11 cellular contexts compared by ENCODE assay signal in genomic region chr21:45482899-45483821, GRCh38. TPM values are rescaled to one million over a fixed set of nuclear protein-coding genes. Genes with fewer than 3 reads are reported as not detected.
DNase-seq lines count a peak whose midpoint lies in the region; ATAC-seq and TF ChIP-seq lines count a peak whose summit lies in the region.
"Had no signal": no experiment of that assay in that cellular context is flagged by ENCODE, and none has a peak within 500 bp of the region (broad histone marks: within the 10 kb centered on the region; RNA-seq: fewer than 3 reads in every experiment).

No MANE protein-coding gene starts in this region.

- no peak overlapping the region for H3K4me3 Mint-ChIP-seq in activated naive CD4-positive, alpha-beta T cell treated with anti-CD3 and anti-CD28 coated beads for 36 hours

- peak overlapping the region; percentile 61 for H3K27ac ChIP-seq in upper lobe of right lung
- H3K27ac ChIP-seq: SK-N-MC had no signal

- CTCF ChIA-PET in activated naive CD4-positive, alpha-beta T cell treated with anti-CD3 and anti-CD28 coated beads for 36 hours (lab: Charles Lee) = interaction anchor here (0.5 to 1.4 kb wide), 3 partner anchors 17 to 977 kb away, joined by 3 read pairs; no protein-coding TSS in a partner anchor

- intact Hi-C loops in Right ventricle myocardium inferior (cut with DNase I) (no loop called here), cardiac septum (cut with DNase I) (no loop called here), mucosa of descending colon (cut with DNase I, micrococcal nuclease) (no loop called here), upper lobe of right lung (cut with DNase I) (no loop called here)
- intact Hi-C loops in activated naive CD4-positive, alpha-beta T cell treated with anti-CD3 and anti-CD28 coated beads for 36 hours (cut with micrococcal nuclease) = no loop called here

- H3K9me3 Mint-ChIP-seq in activated naive CD4-positive, alpha-beta T cell treated with anti-CD3 and anti-CD28 coated beads for 36 hours = peaks cover 3% of the 10 kb centered on the region

- no peaks in the 10 kb centered on the region for H3K36me3 Mint-ChIP-seq in activated naive CD4-positive, alpha-beta T cell treated with anti-CD3 and anti-CD28 coated beads for 36 hours (ENCODE audit: low read depth)

- DNase-seq in Right ventricle myocardium inferior (ENCODE audit: missing footprints) (peak; percentile 77), cardiac septum (ENCODE audit: low spot score) (no peak), mucosa of descending colon (no peak), upper lobe of right lung (no peak)
- DNase-seq in activated naive CD4-positive, alpha-beta T cell treated with anti-CD3 and anti-CD28 coated beads for 36 hours = peak; percentile 65
- DNase-seq: NCI-H1092 treated with DMSO at 0.1 percent for 48 hours had no signal

- no peaks in the 10 kb centered on the region for H3K27me3 Mint-ChIP-seq in activated naive CD4-positive, alpha-beta T cell treated with anti-CD3 and anti-CD28 coated beads for 36 hours (ENCODE audit: low read depth)

- H3K4me1 Mint-ChIP-seq in activated naive CD4-positive, alpha-beta T cell treated with anti-CD3 and anti-CD28 coated beads for 36 hours (ENCODE audit: low read depth) = peaks cover 20% of the 10 kb centered on the region

- no peaks in the 10 kb centered on the region for H3K9me3 ChIP-seq in mucosa of descending colon
- H3K9me3 ChIP-seq in upper lobe of right lung = no peaks in the 10 kb centered on the region
- H3K9me3 ChIP-seq: pancreas had no signal

- no peaks in the 10 kb centered on the region for H3K36me3 ChIP-seq in mucosa of descending colon (ENCODE audit: low read depth)
- H3K36me3 ChIP-seq in upper lobe of right lung = peaks cover 4% of the 10 kb centered on the region
- H3K36me3 ChIP-seq: pancreas had no signal

- TF ChIP-seq CTCF in mucosa of descending colon (IDR thresholded peaks at IDR 0.05) = no peak
- no peak for TF ChIP-seq CTCF in upper lobe of right lung (IDR thresholded peaks at IDR 0.05)

- H3K4me3 ChIP-seq in mucosa of descending colon (no peak overlapping the region), upper lobe of right lung (peak overlapping the region; percentile 21)
- H3K4me3 ChIP-seq: pancreas, SK-N-MC had no signal

- no peaks in the 10 kb centered on the region for H3K27me3 ChIP-seq in upper lobe of right lung
- H3K27me3 ChIP-seq: pancreas had no signal

- ATAC-seq in Right ventricle myocardium inferior (no peak), mucosa of descending colon (peak; percentile 47), upper lobe of right lung (peak; percentile 51), HG02970 (IDR thresholded peaks at IDR 0.05; ENCODE audit: low FRiP score, unreplicated experiment) (no peak), GM21367 (IDR thresholded peaks at IDR 0.05; ENCODE audit: unreplicated experiment) (no peak), GM21529 (IDR thresholded peaks at IDR 0.05; ENCODE audit: unreplicated experiment) (no peak)

- H3K4me1 ChIP-seq in mucosa of descending colon (ENCODE audit: low read depth) (no peaks in the 10 kb centered on the region), upper lobe of right lung (peaks cover 2% of the 10 kb centered on the region)
- H3K4me1 ChIP-seq: pancreas had no signal

- peak overlapping the region; percentile 63 for H3K27ac Mint-ChIP-seq in activated naive CD4-positive, alpha-beta T cell treated with anti-CD3 and anti-CD28 coated beads for 36 hours

RNA-seq across cellular contexts. Expression of gene SLC19A1, which starts 59.1 kb away (rescaled TPM):
- total RNA-seq in Right ventricle myocardium inferior (8.2 TPM), cardiac septum (2.7 TPM), mucosa of descending colon (10 to 100 TPM; 12.6 to 22.8 (median 12.7) TPM), upper lobe of right lung (39.3 TPM)
- total RNA-seq in activated naive CD4-positive, alpha-beta T cell treated with anti-CD3 and anti-CD28 coated beads for 36 hours = 10 to 100 TPM; 32.2 to 33.0 TPM

Comparison
In these comparisons a context has a peak if more than half of its experiments do, and no peak if none do; other contexts are left out.
1. DNase-seq: peak in Right ventricle myocardium inferior (single experiment) and activated naive CD4-positive, alpha-beta T cell treated with anti-CD3 and anti-CD28 coated beads for 36 hours (single experiment); none in cardiac septum (single experiment), mucosa of descending colon (0 of 3) and upper lobe of right lung (single experiment).
2. ATAC-seq: peak in mucosa of descending colon (single experiment) and upper lobe of right lung (single experiment); none in Right ventricle myocardium inferior (single experiment), HG02970 (single experiment), GM21367 (single experiment) and GM21529 (single experiment).